Comparison of ENCODE assay signal across 30 cellular contexts in genomic region chr7:64266341-64266919, GRCh38. TPM values are rescaled to one million over a fixed set of nuclear protein-coding genes. Genes with fewer than 3 reads are reported as not detected.
DNase-seq lines count a peak whose midpoint lies in the region; ATAC-seq, FAIRE-seq and TF ChIP-seq lines count a peak whose summit lies in the region.
"Had no signal": no experiment of that assay in that cellular context is flagged by ENCODE, and none has a peak within 500 bp of the region (broad histone marks: within the 10 kb centered on the region; RNA-seq: fewer than 3 reads in every experiment).

No MANE protein-coding gene starts in this region.

- no peak overlapping the region for H3K18ac ChIP-seq in H1 (ENCODE audit: extremely low read depth, low read length)
- H3K18ac ChIP-seq in mesenchymal stem cell (ENCODE audit: low read depth in 1 of 2, low read length in 2 of 2) = no peak overlapping the region

- no peaks in the 10 kb centered on the region for H3K9me2 ChIP-seq in HCT116 (ENCODE audit: insufficient read depth)

- in situ Hi-C loops in GM13977 (cut with MboI; ENCODE audit: low pct_unique_long_range_greater_than_20kb, low sequenced_read_pairs, unreplicated experiment) = no loop called here

- no peak overlapping the region for H3K56ac ChIP-seq in H1 (replicated peaks; ENCODE audit: insufficient read length, low read depth, low read length)

- no peaks in the 10 kb centered on the region for H3K23me2 ChIP-seq in H1 (ENCODE audit: low read depth, low read length)

- H2BK5ac ChIP-seq in H1 (ENCODE audit: low read depth, low read length) (no peak overlapping the region), mesenchymal stem cell (ENCODE audit: low read depth, low read length, poor library complexity, severe bottlenecking) (no peak overlapping the region)

- no peak for TF ChIP-seq RAD21 in HCT116 (IDR thresholded peaks at IDR 0.05; ENCODE audit: low read depth)
- no peak for TF ChIP-seq RAD21 in H1 (IDR thresholded peaks at IDR 0.05 in 1 of 2, conservative IDR thresholded peaks at IDR 0.05 in 1 of 2; ENCODE audit: low read depth in 2 of 2, low read length in 2 of 2)

- H3K79me1 ChIP-seq in H1 (ENCODE audit: low read depth, low read length) = no peaks in the 10 kb centered on the region
- H3K79me1 ChIP-seq in mesenchymal stem cell (replicated peaks; ENCODE audit: low read length, poor library complexity, severe bottlenecking) = no peaks in the 10 kb centered on the region

- FAIRE-seq in H1 (lab: Jason Lieb, UNC) = no peak
- FAIRE-seq: A204.1, GM12878, GM12892, GM19239 had no signal

- no peak overlapping the region for H2BK120ac ChIP-seq in H1 (replicated peaks; ENCODE audit: low read depth, low read length)
- no peak overlapping the region for H2BK120ac ChIP-seq in mesenchymal stem cell (ENCODE audit: low read depth, low read length)

- H2BK12ac ChIP-seq in H1 (ENCODE audit: low read depth, low read length) (no peak overlapping the region), mesenchymal stem cell (ENCODE audit: low read length in 2 of 2) (no peak overlapping the region)

- H3K4me2 ChIP-seq in HCT116 (ENCODE audit: low read length) (no peak overlapping the region), H1 (ENCODE audit: insufficient read depth in 1 of 2, low read depth in 2 of 2, low read length in 2 of 2) (no peak overlapping the region), mesenchymal stem cell (ENCODE audit: low read length, poor library complexity, severe bottlenecking) (no peak overlapping the region)
- H3K4me2 ChIP-seq: BLaER1 had no signal

- RAD21 ChIA-PET in HCT116 (lab: Charles Lee; ENCODE audit: low non-redundant PET in 1 of 2, low total read pairs in 2 of 2, uncharacterized antibody in 2 of 2, unreplicated experiment in 2 of 2) = no interaction called here

- TF ChIP-seq POLR2A in HCT116 (IDR thresholded peaks at IDR 0.05; ENCODE audit: borderline replicate concordance, extremely low read depth, insufficient read depth, insufficient read length) (no peak), H1 (IDR thresholded peaks at IDR 0.05; ENCODE audit: control extremely low read depth in 1 of 2, low read depth in 2 of 2, low read length in 2 of 2) (no peak)

- H3K36me3 ChIP-seq in HCT116 (ENCODE audit: control insufficient read depth in 1 of 2, insufficient read depth in 2 of 2, low read length in 2 of 2) (no peaks in the 10 kb centered on the region), HEK293 (ENCODE audit: control insufficient read depth in 2 of 2, insufficient read depth in 1 of 2, low read length in 2 of 2) (no peaks in the 10 kb centered on the region), H1 (ENCODE audit: control insufficient read depth in 2 of 4, insufficient read depth in 4 of 4, low read length in 3 of 4) (0 out of 8 replicates have a peak, but pooled peaks cover 0 to 2% (median 0%) of the 10 kb centered on the region in 4 experiments), mesenchymal stem cell (ENCODE audit: control insufficient read depth in 1 of 2, insufficient read depth in 2 of 2, low read depth in 1 of 2, low read length in 2 of 2) (no peaks in the 10 kb centered on the region)
- H3K36me3 ChIP-seq: BE2C, BLaER1 had no signal

- no peak for ATAC-seq in HCT116
- ATAC-seq: GM12878 had no signal

- H4K91ac ChIP-seq in H1 (replicated peaks; ENCODE audit: insufficient read length, low read length) (no peak overlapping the region), mesenchymal stem cell (ENCODE audit: low read length) (no peak overlapping the region)

- H3K4me1 ChIP-seq in HCT116 (ENCODE audit: control insufficient read depth in 1 of 2, insufficient read depth in 2 of 2, low read length in 2 of 2) (no peaks in the 10 kb centered on the region), HEK293 (ENCODE audit: control insufficient read depth, insufficient read depth, low read length) (no peaks in the 10 kb centered on the region), H1 (replicated peaks in 1 of 4; ENCODE audit: control insufficient read depth in 3 of 4, insufficient read depth in 4 of 4, low read length in 3 of 4) (no peaks in the 10 kb centered on the region), mesenchymal stem cell (ENCODE audit: control insufficient read depth, insufficient read depth, low read depth, low read length) (no peaks in the 10 kb centered on the region)
- H3K4me1 ChIP-seq: BE2C, BLaER1 had no signal

- no TSS peak for BruUV-seq in HCT116 (replicated peaks; lab: Mats Ljungman, UMichigan)

- H4K20me1 ChIP-seq in HCT116 (ENCODE audit: insufficient read depth) (no peaks in the 10 kb centered on the region), H1 (replicated peaks in 1 of 2; ENCODE audit: control insufficient read depth in 1 of 2, insufficient read depth in 2 of 2, low read length in 2 of 2) (no peaks in the 10 kb centered on the region)
- H4K20me1 ChIP-seq: BLaER1 had no signal

- TF ChIP-seq CTCF in HCT116 (IDR thresholded peaks at IDR 0.05 in 2 of 3, conservative IDR thresholded peaks at IDR 0.05 in 1 of 3; ENCODE audit: borderline replicate concordance in 1 of 3, insufficient read depth in 1 of 3, low read depth in 2 of 3, low read length in 2 of 3) (no peak), HEK293 (tag by site-specific recombination; IDR thresholded peaks at IDR 0.05) (no peak), H1 (IDR thresholded peaks at IDR 0.05; ENCODE audit: control extremely low read depth in 1 of 3, insufficient read depth in 1 of 3, low read depth in 1 of 3, low read length in 3 of 3) (no peak), GM13977 (IDR thresholded peaks at IDR 0.05; ENCODE audit: extremely low read depth, insufficient read depth, missing control alignments) (no peak)

- 86% methylated on average over 1 of the region's 1 CpG; no CpG with 5 or more reads in 1 of the 2 experiments for WGBS in H1 (ENCODE audit: extremely low coverage in 1 of 2, insufficient coverage in 1 of 2, insufficient read length in 1 of 2, insufficient replicate concordance in 2 of 2, low coverage in 1 of 2, low lambda C conversion rate in 2 of 2, missing lambda C conversion rate in 1 of 2), 2 experiments
- WGBS in mesenchymal stem cell = 85% methylated on average over 1 of the region's 1 CpG

- H4K5ac ChIP-seq in H1 (ENCODE audit: insufficient read length, low read depth, low read length) = no peak overlapping the region

- no peak overlapping the region for H4K8ac ChIP-seq in H1 (ENCODE audit: extremely low read depth, insufficient read depth, low read length)
- no peak overlapping the region for H4K8ac ChIP-seq in mesenchymal stem cell (ENCODE audit: low read length)

- H3K4ac ChIP-seq in H1 (replicated peaks; ENCODE audit: insufficient read length, low read depth, low read length) (no peak overlapping the region), mesenchymal stem cell (ENCODE audit: low read depth in 1 of 2, low read length in 2 of 2) (no peak overlapping the region)

- no peak overlapping the region for H2BK20ac ChIP-seq in H1 (ENCODE audit: low read length)

- H3K79me2 ChIP-seq in HCT116 (ENCODE audit: insufficient read depth, low read length) (no peaks in the 10 kb centered on the region), H1 (ENCODE audit: control insufficient read depth in 1 of 2, insufficient read depth in 2 of 2, low read length in 2 of 2) (no peaks in the 10 kb centered on the region)

- no peak overlapping the region for H2AFZ ChIP-seq in HCT116 (ENCODE audit: low read depth, low read length, poor library complexity, severe bottlenecking)
- H2AFZ ChIP-seq in H1 (ENCODE audit: low read length) = no peak overlapping the region
- H2AFZ ChIP-seq in mesenchymal stem cell (ENCODE audit: low read depth, low read length) = no peak overlapping the region

- H3K27ac ChIP-seq in HCT116 (ENCODE audit: low read depth, low read length) (no peak overlapping the region), HEK293 (ENCODE audit: extremely low read depth, low read depth, low read length) (no peak overlapping the region), H1 (ENCODE audit: low read depth, low read length) (no peak overlapping the region), mesenchymal stem cell (ENCODE audit: low read length, poor library complexity, severe bottlenecking) (no peak overlapping the region)
- H3K27ac ChIP-seq: BLaER1 had no signal

- intact Hi-C loops in HCT116 (cut with micrococcal nuclease) = no loop called here

- H3K4me3 ChIP-seq in HCT116 (replicated peaks in 1 of 2; ENCODE audit: low read depth in 1 of 2, low read length in 2 of 2) = no peak overlapping the region
- no peak overlapping the region for H3K4me3 ChIP-seq in HEK293 (ENCODE audit: low read depth, low read length)
- no peak overlapping the region for H3K4me3 ChIP-seq in H1 (ENCODE audit: extremely low read depth in 1 of 4, insufficient read depth in 2 of 4, low read depth in 3 of 4, low read length in 4 of 4)
- no peak overlapping the region for H3K4me3 ChIP-seq in mesenchymal stem cell (ENCODE audit: insufficient read depth in 1 of 2, low read depth in 1 of 2, low read length in 2 of 2)
- H3K4me3 ChIP-seq: BLaER1, GM12878 had no signal

- H3K27me3 ChIP-seq in HCT116 (ENCODE audit: insufficient read depth, low read length) (no peaks in the 10 kb centered on the region), H1 (replicated peaks in 1 of 4; ENCODE audit: control insufficient read depth in 3 of 4, extremely low read depth in 1 of 4, insufficient read depth in 3 of 4, low read length in 3 of 4) (no peaks in the 10 kb centered on the region), mesenchymal stem cell (ENCODE audit: control insufficient read depth in 1 of 2, insufficient read depth in 1 of 2, low read length in 2 of 2) (no peaks in the 10 kb centered on the region)
- H3K27me3 ChIP-seq: BE2C, BLaER1 had no signal

- H3K9ac ChIP-seq in HCT116 (ENCODE audit: low read length) (no peak overlapping the region), H1 (replicated peaks in 1 of 4; ENCODE audit: extremely low read depth in 1 of 4, low read depth in 3 of 4, low read length in 3 of 4) (no peak overlapping the region), mesenchymal stem cell (ENCODE audit: low read length) (no peak overlapping the region)
- H3K9ac ChIP-seq: BLaER1 had no signal

- CTCF ChIA-PET in HCT116 (lab: Charles Lee) = no interaction called here
- CTCF ChIA-PET in HEK293 (lab: Yijun Ruan, JAX) = no interaction called here
- CTCF ChIA-PET in H1 (lab: Charles Lee; ENCODE audit: partially characterized antibody) = no interaction called here

- H2AK5ac ChIP-seq in H1 (ENCODE audit: low read depth, low read length) = no peak overlapping the region
- H2AK5ac ChIP-seq in mesenchymal stem cell (ENCODE audit: low read length, severe bottlenecking) = no peak overlapping the region

- H3K9me3 ChIP-seq in HCT116 (ENCODE audit: control insufficient read depth in 1 of 2, insufficient read depth in 1 of 2, low read depth in 1 of 2, low read length in 2 of 2) (peaks cover 15 to 25% of the 10 kb centered on the region in 2 experiments; a peak in 3 of 4 replicates), HEK293 (ENCODE audit: control insufficient read depth, insufficient read depth, low read depth, low read length) (no peaks in the 10 kb centered on the region), H1 (ENCODE audit: insufficient read depth in 2 of 2, low read depth in 1 of 2, low read length in 1 of 2) (peaks cover 28 to 52% of the 10 kb centered on the region in 2 experiments; a peak in 3 of 4 replicates), mesenchymal stem cell (ENCODE audit: control insufficient read depth, low read length) (peaks cover 76% of the 10 kb centered on the region)
- H3K9me3 ChIP-seq: BE2C had no signal

- H3K14ac ChIP-seq in H1 (ENCODE audit: insufficient read length) (no peak overlapping the region), mesenchymal stem cell (ENCODE audit: low read length in 2 of 2) (no peak overlapping the region)

- H2BK15ac ChIP-seq in H1 (ENCODE audit: low read length) (no peak overlapping the region), mesenchymal stem cell (ENCODE audit: low read depth, poor library complexity, severe bottlenecking) (no peak overlapping the region)

- TF ChIP-seq EP300 in H1 (IDR thresholded peaks at IDR 0.05; ENCODE audit: borderline replicate concordance in 1 of 2, low read depth in 2 of 2, low read length in 2 of 2) = no peak

- no peak for DNase-seq in HCT116 (ENCODE audit: low read depth, low spot score)
- DNase-seq in H1 (ENCODE audit: low read depth in 1 of 2, low spot score in 2 of 2) = no peak
- no peak for DNase-seq in GM13977 (ENCODE audit: low spot score)
- DNase-seq in mesenchymal stem cell = no peak
- DNase-seq: 8988T; ACHN; BE2C; C1 segment of cervical spinal cord; CD4-positive, alpha-beta memory T cell; CD4-positive, CD25-positive, alpha-beta regulatory T cell; CD8-positive, alpha-beta memory T cell; COR-L47; DMS 273 treated with DMSO at 0.1 percent for 48 hours; DMS153; DMS53; DMS79; DND-41; EL; GDM1 had no signal

- POLR2A ChIA-PET in HCT116 (lab: Charles Lee) = no interaction called here
- POLR2A ChIA-PET in HEK293 (lab: Yijun Ruan, JAX) = no interaction called here
- POLR2A ChIA-PET in H1 (lab: Charles Lee; ENCODE audit: partially characterized antibody) = no interaction called here

- no peak overlapping the region for H3K23ac ChIP-seq in H1 (ENCODE audit: insufficient read length)
- no peak overlapping the region for H3K23ac ChIP-seq in mesenchymal stem cell (ENCODE audit: low read length in 2 of 2)

RNA-seq across cellular contexts. Expression of gene ZNF679, which starts 38.2 kb away (rescaled TPM):
- not detected for total RNA-seq in HCT116 (2021; ENCODE audit: unreplicated experiment)
- polyA plus RNA-seq in HCT116 (2012) = not detected in 2 replicates
- total RNA-seq in H1 (2021; fragmentation: NEBNext Ultra II Directional; extraction: Animal tissue kit (Norgen Biotek cat#: 25700)) = not detected in 2 replicates
- polyA plus RNA-seq in H1 (2011; rRNA removed) = not detected in 2 replicates
- polyA plus RNA-seq in H1 (2011; cell fraction: cytosol; rRNA removed) = not detected
- polyA plus RNA-seq in H1 (2011; cell fraction: nucleus; rRNA removed) = not detected
- not detected in 4 replicates for polyA plus RNA-seq in H1 (2012, experiment 1 of 2)
- not detected for polyA plus RNA-seq in H1 (2012, experiment 2 of 2)
- polyA plus RNA-seq in H1 (2013, experiment 1 of 2) = not detected
- polyA plus RNA-seq in H1 (2013, experiment 2 of 2) = not detected
- polyA minus RNA-seq in H1 (2011; rRNA and poly(A)+ RNA removed) = not detected in 2 replicates
- polyA minus RNA-seq in H1 (2011; cell fraction: cytosol; rRNA and poly(A)+ RNA removed) = not detected
- polyA minus RNA-seq in H1 (2011; cell fraction: nucleus; rRNA and poly(A)+ RNA removed) = not detected
- not detected for polyA plus RNA-seq in mesenchymal stem cell (2013, experiment 1 of 2)
- polyA plus RNA-seq in mesenchymal stem cell (2013, experiment 2 of 2) = not detected
- total RNA-seq: A673; CD4-positive, alpha-beta memory T cell; CD4-positive, CD25-positive, alpha-beta regulatory T cell; CD8-positive, alpha-beta memory T cell; Daoy; G401; GM12878 had no signal
- polyA plus RNA-seq: AG04450; CD14-positive monocyte; CD4-positive, alpha-beta memory T cell; CD4-positive, CD25-positive, alpha-beta regulatory T cell; CD8-positive, alpha-beta memory T cell; GM12878 had no signal

RNA-seq across cellular contexts. Expression of gene ZNF736, which starts 47.3 kb away (rescaled TPM):
- 0.15 TPM for total RNA-seq in HCT116 (2021; ENCODE audit: unreplicated experiment)
- 0.01 TPM in 1 of 2 replicates, not detected in the other for polyA plus RNA-seq in HCT116 (2012)
- not detected in 2 replicates for total RNA-seq in H1 (2021; fragmentation: NEBNext Ultra II Directional; extraction: Animal tissue kit (Norgen Biotek cat#: 25700))
- not detected in 2 replicates for polyA plus RNA-seq in H1 (2011; rRNA removed)
- not detected for polyA plus RNA-seq in H1 (2011; cell fraction: cytosol; rRNA removed)
- not detected for polyA plus RNA-seq in H1 (2011; cell fraction: nucleus; rRNA removed)
- not detected in 4 replicates for polyA plus RNA-seq in H1 (2012, experiment 1 of 2)
- polyA plus RNA-seq in H1 (2012, experiment 2 of 2) = not detected
- 0.34 TPM for polyA plus RNA-seq in H1 (2013, experiment 1 of 2)
- 0.37 TPM for polyA plus RNA-seq in H1 (2013, experiment 2 of 2)
- polyA minus RNA-seq in H1 (2011; rRNA and poly(A)+ RNA removed) = not detected in 2 replicates
- not detected for polyA minus RNA-seq in H1 (2011; cell fraction: cytosol; rRNA and poly(A)+ RNA removed)
- polyA minus RNA-seq in H1 (2011; cell fraction: nucleus; rRNA and poly(A)+ RNA removed) = not detected
- polyA plus RNA-seq in mesenchymal stem cell (2013, experiment 1 of 2) = not detected
- polyA plus RNA-seq in mesenchymal stem cell (2013, experiment 2 of 2) = not detected

RNA-seq across cellular contexts. Expression of gene ZNF735, which starts 59.4 kb away (rescaled TPM):
- not detected for total RNA-seq in HCT116 (2021; ENCODE audit: unreplicated experiment)
- polyA plus RNA-seq in HCT116 (2012) = not detected in 2 replicates
- total RNA-seq in H1 (2021; fragmentation: NEBNext Ultra II Directional; extraction: Animal tissue kit (Norgen Biotek cat#: 25700)) = not detected in 2 replicates
- not detected in 2 replicates for polyA plus RNA-seq in H1 (2011; rRNA removed)
- not detected for polyA plus RNA-seq in H1 (2011; cell fraction: cytosol; rRNA removed)
- not detected for polyA plus RNA-seq in H1 (2011; cell fraction: nucleus; rRNA removed)
- not detected in 4 replicates for polyA plus RNA-seq in H1 (2012, experiment 1 of 2)
- polyA plus RNA-seq in H1 (2012, experiment 2 of 2) = not detected
- polyA plus RNA-seq in H1 (2013, experiment 1 of 2) = not detected
- not detected for polyA plus RNA-seq in H1 (2013, experiment 2 of 2)
- not detected in 2 replicates for polyA minus RNA-seq in H1 (2011; rRNA and poly(A)+ RNA removed)
- not detected for polyA minus RNA-seq in H1 (2011; cell fraction: cytosol; rRNA and poly(A)+ RNA removed)
- not detected for polyA minus RNA-seq in H1 (2011; cell fraction: nucleus; rRNA and poly(A)+ RNA removed)
- polyA plus RNA-seq in mesenchymal stem cell (2013, experiment 1 of 2) = not detected
- polyA plus RNA-seq in mesenchymal stem cell (2013, experiment 2 of 2) = not detected
- total RNA-seq: A673; CD4-positive, alpha-beta memory T cell; CD4-positive, CD25-positive, alpha-beta regulatory T cell; CD8-positive, alpha-beta memory T cell; Daoy; G401; GM12878 had no signal
- polyA plus RNA-seq: AG04450; CD14-positive monocyte; CD4-positive, alpha-beta memory T cell; CD4-positive, CD25-positive, alpha-beta regulatory T cell; CD8-positive, alpha-beta memory T cell; GM12878 had no signal
